ENCODE assay signal across 26 cellular contexts in the genomic region with DNA sequence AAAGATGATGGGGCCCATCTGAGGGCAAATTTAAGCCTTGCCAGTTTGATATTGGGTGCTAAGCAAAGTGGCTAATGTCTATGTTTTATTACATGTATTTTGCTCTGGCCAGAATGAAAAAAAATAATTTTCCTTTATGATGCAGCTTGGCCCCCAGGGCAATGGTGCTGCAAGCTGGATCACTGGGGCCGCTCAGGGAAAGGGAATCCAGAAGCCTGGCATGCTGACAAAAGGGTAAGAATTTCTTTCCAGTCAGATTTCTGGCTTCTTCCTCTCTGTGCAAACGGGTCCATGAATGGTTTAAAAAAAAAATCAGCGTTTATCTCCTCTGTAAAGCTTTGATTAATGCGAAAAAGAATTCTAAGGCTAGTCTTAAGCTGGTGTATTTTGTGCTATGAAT.
A peak's percentile ranks its signal among the peaks of the same experiment; 100 is the strongest.
DNase-seq lines count a peak whose midpoint lies in the region; ATAC-seq and TF ChIP-seq lines count a peak whose summit lies in the region.
"Had no signal": no experiment of that assay in that cellular context is flagged by ENCODE, and none has a peak within 500 bp of the region (broad histone marks: within the 10 kb centered on the region; RNA-seq: fewer than 3 reads in every experiment).

No MANE protein-coding gene starts in this region.

- H3K36me3 Mint-ChIP-seq in CD8-positive, alpha-beta T cell: peaks cover 25% of the 10 kb centered on the region

- no peaks in the 10 kb centered on the region for H4K20me1 ChIP-seq in GM23248 (ENCODE audit: insufficient read depth)

- intact Hi-C loops in CD8-positive, alpha-beta T cell (cut with DNase I, micrococcal nuclease): no loop called here

- no peaks in the 10 kb centered on the region for H3K27me3 Mint-ChIP-seq in CD8-positive, alpha-beta T cell (ENCODE audit: low read depth)
- H3K27me3 Mint-ChIP-seq: activated CD8-positive, alpha-beta memory T cell treated with anti-CD3 and anti-CD28 coated beads, Interleukin-2, amount 10 ng/mL, durations not matched to agents 7 days and 5 days; naive thymus-derived CD8-positive, alpha-beta T cell; T-helper 17 cell had no signal

- H3K9me2 ChIP-seq in GM23248 (ENCODE audit: insufficient read depth): no peaks in the 10 kb centered on the region

- no peaks in the 10 kb centered on the region for H3K9me3 ChIP-seq in GM23248 (ENCODE audit: low read depth)
- no peaks in the 10 kb centered on the region for H3K9me3 ChIP-seq in CD8-positive, alpha-beta T cell (ENCODE audit: low read length)
- H3K9me3 ChIP-seq: Caco-2, lower lobe of right lung, sigmoid colon had no signal

- H3K4me1 ChIP-seq in GM23248 (ENCODE audit: insufficient read depth): peaks cover 13% of the 10 kb centered on the region
- H3K4me1 ChIP-seq in CD8-positive, alpha-beta T cell (ENCODE audit: insufficient read depth, low read length): no peaks in the 10 kb centered on the region
- H3K4me1 ChIP-seq: lower lobe of right lung, psoas muscle had no signal

- no peaks in the 10 kb centered on the region for H3K36me3 ChIP-seq in GM23248 (ENCODE audit: low read depth)
- H3K36me3 ChIP-seq in CD8-positive, alpha-beta T cell (ENCODE audit: insufficient read depth, low read length): no peaks in the 10 kb centered on the region
- H3K36me3 ChIP-seq: brain microvascular endothelial cell, lower lobe of right lung, sigmoid colon, transverse colon had no signal

- H3K27ac Mint-ChIP-seq in CD8-positive, alpha-beta T cell: no peak overlapping the region
- H3K27ac Mint-ChIP-seq: activated CD8-positive, alpha-beta memory T cell treated with anti-CD3 and anti-CD28 coated beads, Interleukin-2, amount 10 ng/mL, durations not matched to agents 7 days and 5 days; activated naive CD4-positive, alpha-beta T cell treated with anti-CD3 and anti-CD28 coated beads for 36 hours; T-helper 17 cell had no signal

- H3K9ac ChIP-seq in GM23248: no peak overlapping the region

- CTCF ChIA-PET in CD8-positive, alpha-beta T cell (lab: Charles Lee): interaction anchor here (0.5 to 2.0 kb wide), 3 partner anchors 10 to 1110 kb away, joined by 3 to 11 read pairs (median 3); no protein-coding TSS in a partner anchor

- WGBS in GM23248 (ENCODE audit: low coverage in 1 of 2, low lambda C conversion rate in 2 of 2, missing lambda C conversion rate in 2 of 2), 2 experiments: 64 to 66% methylated on average over 4 of the region's 4 CpGs

- no peak for TF ChIP-seq CTCF in CD8-positive, alpha-beta T cell (IDR thresholded peaks at IDR 0.05)

- in situ Hi-C loops in GM23248 (cut with MboI): loop anchor here (25.0 kb wide), 1 partner anchor 669 kb away; no protein-coding TSS in a partner anchor

- peaks cover 13% of the 10 kb centered on the region for H3K9me3 Mint-ChIP-seq in CD8-positive, alpha-beta T cell

- no peak overlapping the region for H2AFZ ChIP-seq in GM23248

- H3F3A ChIP-seq in GM23248 (ENCODE audit: insufficient read depth): no peaks in the 10 kb centered on the region

- H3K4me1 Mint-ChIP-seq in CD8-positive, alpha-beta T cell (ENCODE audit: low read depth): peaks cover 1% of the 10 kb centered on the region
- H3K4me1 Mint-ChIP-seq: activated CD8-positive, alpha-beta memory T cell treated with anti-CD3 and anti-CD28 coated beads, Interleukin-2, amount 10 ng/mL, durations not matched to agents 7 days and 5 days had no signal

- peak; percentile 68 for DNase-seq in GM23248
- DNase-seq in amniotic stem cell (lab: John Stamatoyannopoulos, UW): peak; percentile 27
- peak; percentile 52 for DNase-seq in fibroblast of peridontal ligament (ENCODE audit: extremely low read depth)
- DNase-seq in stromal cell of bone marrow (ENCODE audit: low read depth): peak; percentile 47
- DNase-seq in CD8-positive, alpha-beta T cell: no peak
- no peak for DNase-seq in NCI-H2171 (lab: John Stamatoyannopoulos, UW)
- DNase-seq: activated CD8-positive, alpha-beta memory T cell treated with anti-CD3 and anti-CD28 coated beads, Interleukin-2, amount 10 ng/mL, durations not matched to agents 7 days and 5 days; activated naive CD4-positive, alpha-beta T cell treated with anti-CD3 and anti-CD28 coated beads for 36 hours; brain microvascular endothelial cell; Caco-2; DMS53; GF-D8; GOT3; lower lobe of right lung; naive thymus-derived CD8-positive, alpha-beta T cell; NCI-H1105; NCI-H187 treated with DMSO at 0.1 percent for 48 hours; NCI-H526; nucleus accumbens; psoas muscle; sigmoid colon; stimulated activated CD4-positive, alpha-beta T cell treated with anti-CD3 and anti-CD28 coated beads, Interleukin-4, amount 100 ng/mL, for 1 hour; T-helper 17 cell; transverse colon had no signal

- no peak overlapping the region for H3K27ac ChIP-seq in GM23248
- no peak overlapping the region for H3K27ac ChIP-seq in CD8-positive, alpha-beta T cell (ENCODE audit: low read depth, low read length)
- H3K27ac ChIP-seq: brain microvascular endothelial cell, C4-2B, lower lobe of right lung, psoas muscle, transverse colon had no signal

- POLR2A ChIA-PET in CD8-positive, alpha-beta T cell (lab: Charles Lee): no interaction called here

- H3K4me3 Mint-ChIP-seq in CD8-positive, alpha-beta T cell: no peak overlapping the region
- H3K4me3 Mint-ChIP-seq: activated CD8-positive, alpha-beta memory T cell treated with anti-CD3 and anti-CD28 coated beads, Interleukin-2, amount 10 ng/mL, durations not matched to agents 7 days and 5 days; activated naive CD4-positive, alpha-beta T cell treated with anti-CD3 and anti-CD28 coated beads for 36 hours; naive thymus-derived CD8-positive, alpha-beta T cell; T-helper 17 cell had no signal

- no peak for ATAC-seq in CD8-positive, alpha-beta T cell
- ATAC-seq in HG03439 (IDR thresholded peaks at IDR 0.05; ENCODE audit: unreplicated experiment): no peak
- ATAC-seq: activated CD8-positive, alpha-beta memory T cell treated with anti-CD3 and anti-CD28 coated beads, Interleukin-2, amount 10 ng/mL, durations not matched to agents 7 days and 5 days; lower lobe of right lung; naive thymus-derived CD8-positive, alpha-beta T cell; psoas muscle; T-helper 17 cell had no signal

- H3K27me3 ChIP-seq in GM23248 (replicated peaks; ENCODE audit: insufficient read depth): no peaks in the 10 kb centered on the region
- no peaks in the 10 kb centered on the region for H3K27me3 ChIP-seq in CD8-positive, alpha-beta T cell (ENCODE audit: insufficient read depth, low read length)
- H3K27me3 ChIP-seq: brain microvascular endothelial cell, sigmoid colon, transverse colon had no signal

- no peak overlapping the region for H3K4me3 ChIP-seq in GM23248
- H3K4me3 ChIP-seq in CD8-positive, alpha-beta T cell (ENCODE audit: low read depth, low read length): no peak overlapping the region
- H3K4me3 ChIP-seq: lower lobe of right lung, psoas muscle, sigmoid colon, transverse colon had no signal

- H3K79me2 ChIP-seq in GM23248 (ENCODE audit: insufficient read depth): peaks cover 87% of the 10 kb centered on the region

- H3K4me2 ChIP-seq in GM23248 (ENCODE audit: unreplicated experiment): peak overlapping the region; percentile 6

Comparison
In these comparisons a context has a peak if more than half of its experiments do, and no peak if none do; other contexts are left out.
1. DNase-seq: peak in GM23248 (single experiment), amniotic stem cell (single experiment), fibroblast of peridontal ligament (single experiment) and stromal cell of bone marrow (single experiment); none in CD8-positive, alpha-beta T cell (0 of 7) and NCI-H2171 (single experiment).